ENCODE assay signal across 8 cellular contexts in the genomic region with DNA sequence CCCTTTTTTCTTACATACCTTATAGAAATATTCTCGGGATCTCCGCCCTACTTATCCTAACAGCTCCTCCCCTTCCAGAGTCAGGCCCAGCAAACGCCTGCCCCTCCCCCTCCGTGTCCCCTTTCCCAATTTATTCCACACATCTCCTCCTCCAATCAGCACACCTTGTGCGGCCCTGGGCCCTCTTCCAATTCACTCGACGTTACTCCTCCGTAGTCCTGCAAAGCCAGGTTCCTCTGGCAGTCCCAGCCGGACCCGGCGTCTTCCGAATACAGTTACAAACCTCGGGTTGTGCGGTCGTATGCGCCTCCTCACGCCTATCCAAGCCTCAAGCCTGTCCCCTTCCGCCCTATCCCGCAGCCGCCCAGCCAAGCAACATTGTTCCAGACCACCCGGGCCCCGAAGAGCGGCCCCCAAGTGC. TPM values are rescaled to one million over a fixed set of nuclear protein-coding genes. Genes with fewer than 3 reads are reported as not detected.
A peak's percentile ranks its signal among the peaks of the same experiment; 100 is the strongest.
DNase-seq lines count a peak whose midpoint lies in the region; ATAC-seq, FAIRE-seq and TF ChIP-seq lines count a peak whose summit lies in the region.

No MANE protein-coding gene starts in this region.

- peak; percentile 78 for DNase-seq in A673 (ENCODE audit: low spot score)
- DNase-seq in GM12864 (ENCODE audit: low read depth) = no peak
- DNase-seq in NCI-H2196 (lab: John Stamatoyannopoulos, UW; ENCODE audit: unreplicated experiment) = peak; percentile 61
- peak; percentile 42 to 71 (median 55) for DNase-seq in adrenal gland
- peak; percentile 75 for DNase-seq in hepatocyte (ENCODE audit: low spot score)
- no peak for DNase-seq in D721Med (ENCODE audit: insufficient read length, low spot score)

- TF ChIP-seq CTCF in A673 (conservative IDR thresholded peaks at IDR 0.05; ENCODE audit: low read depth, low read length) (no peak), GM12864 (IDR thresholded peaks at IDR 0.05; ENCODE audit: low read depth, low read length, missing control alignments) (no peak), adrenal gland (IDR thresholded peaks at IDR 0.05) (no peak), hepatocyte (IDR thresholded peaks at IDR 0.05; ENCODE audit: poor library complexity) (no peak), D721Med (IDR thresholded peaks at IDR 0.05; ENCODE audit: insufficient read depth, missing control alignments) (no peak)

- no peak for ATAC-seq in GM21381 (IDR thresholded peaks at IDR 0.05; ENCODE audit: unreplicated experiment)

- 0 to 2% (median 1%) methylated on average over 16 to 23 of the region's 23 CpGs for WGBS in adrenal gland, 4 donors
- 2% methylated on average over 22 of the region's 23 CpGs for WGBS in hepatocyte (ENCODE audit: low lambda C conversion rate, missing lambda C conversion rate)

- H3K9me2 ChIP-seq in hepatocyte (replicated peaks; ENCODE audit: insufficient read depth) = no peaks in the 10 kb centered on the region

- peak overlapping the region; percentile 85 for H2AFZ ChIP-seq in hepatocyte

- H3K4me1 ChIP-seq in A673 (ENCODE audit: insufficient read depth, low read length, poor library complexity, severe bottlenecking) = peaks cover 6% of the 10 kb centered on the region
- peaks cover 0 to 18% of the 10 kb centered on the region in 2 donors for H3K4me1 ChIP-seq in adrenal gland (replicated peaks in 1 of 2)
- peaks cover 7% of the 10 kb centered on the region for H3K4me1 ChIP-seq in hepatocyte (ENCODE audit: insufficient read depth)
- no peaks in the 10 kb centered on the region for H3K4me1 ChIP-seq in rectal smooth muscle tissue (ENCODE audit: control insufficient read depth, insufficient read depth, low read length)

- peak overlapping the region; percentile 83 for H3K4me3 ChIP-seq in A673 (ENCODE audit: low read depth, low read length, poor library complexity, severe bottlenecking)
- H3K4me3 ChIP-seq in GM12864 (ENCODE audit: low read depth, low read length) = peak overlapping the region; percentile 95
- peak overlapping the region; percentile 35 to 95 (median 79) for H3K4me3 ChIP-seq in adrenal gland
- H3K4me3 ChIP-seq in hepatocyte = peak overlapping the region; percentile 90
- peak overlapping the region; percentile 92 for H3K4me3 ChIP-seq in rectal smooth muscle tissue (ENCODE audit: low read length)

- H3K27ac ChIP-seq in A673 (ENCODE audit: low read depth, low read length, poor library complexity, severe bottlenecking) = peak overlapping the region; percentile 93
- peak overlapping the region; percentile 65 to 86 (median 77) for H3K27ac ChIP-seq in adrenal gland
- peak overlapping the region; percentile 95 for H3K27ac ChIP-seq in hepatocyte
- H3K27ac ChIP-seq in rectal smooth muscle tissue (ENCODE audit: low read depth, low read length) = peak overlapping the region; percentile 89

- no TSS peak for BruUV-seq in A673 (replicated peaks; lab: Mats Ljungman, UMichigan)

- no peak for TF ChIP-seq POLR2A in adrenal gland (IDR thresholded peaks at IDR 0.05)

- CTCF ChIA-PET in A673 (lab: Charles Lee) = interaction anchor here (1.0 to 1.1 kb wide), 2 partner anchors 12 to 78 kb away, joined by 3 read pairs; no protein-coding TSS in a partner anchor

- H4K20me1 ChIP-seq in hepatocyte (ENCODE audit: insufficient read depth, poor library complexity, severe bottlenecking) = peaks cover 34% of the 10 kb centered on the region

- POLR2A ChIA-PET in A673 (lab: Charles Lee; ENCODE audit: low non-redundant PET) = interaction anchor here (0.6 kb wide), 2 partner anchors 13 to 49 kb away, joined by 3 read pairs; no protein-coding TSS in a partner anchor

- peaks cover 2% of the 10 kb centered on the region for H3K36me3 ChIP-seq in A673 (ENCODE audit: insufficient read depth, low read length, poor library complexity, severe bottlenecking)
- H3K36me3 ChIP-seq in adrenal gland (replicated peaks in 1 of 2) = no peaks in the 10 kb centered on the region
- no peaks in the 10 kb centered on the region for H3K36me3 ChIP-seq in hepatocyte (replicated peaks; ENCODE audit: insufficient read depth, low read depth)
- H3K36me3 ChIP-seq in rectal smooth muscle tissue (ENCODE audit: control insufficient read depth, insufficient read depth, low read length) = no peaks in the 10 kb centered on the region

- no peak for FAIRE-seq in D721Med (lab: Jason Lieb, UNC)

- peak overlapping the region; percentile 88 for H3K4me2 ChIP-seq in hepatocyte

- intact Hi-C loops in A673 (cut with micrococcal nuclease; ENCODE audit: unreplicated experiment) = no loop called here
- intact Hi-C loops in adrenal gland (cut with DNase I) = no loop called here

- H3K79me2 ChIP-seq in hepatocyte = peaks cover 52% of the 10 kb centered on the region

- no peaks in the 10 kb centered on the region for H3K27me3 ChIP-seq in A673 (replicated peaks; ENCODE audit: insufficient read depth, low read depth, low read length, poor library complexity)
- no peaks in the 10 kb centered on the region for H3K27me3 ChIP-seq in adrenal gland
- H3K27me3 ChIP-seq in hepatocyte = no peaks in the 10 kb centered on the region
- H3K27me3 ChIP-seq in rectal smooth muscle tissue (ENCODE audit: control insufficient read depth, insufficient read depth, low read length) = no peaks in the 10 kb centered on the region

- H3K9ac ChIP-seq in rectal smooth muscle tissue (ENCODE audit: low read length) = peak overlapping the region; percentile 40

- no peaks in the 10 kb centered on the region for H3K9me3 ChIP-seq in A673 (ENCODE audit: low read depth, low read length, poor library complexity, severe bottlenecking)
- H3K9me3 ChIP-seq in adrenal gland (replicated peaks in 1 of 3) = no peaks in the 10 kb centered on the region
- no peaks in the 10 kb centered on the region for H3K9me3 ChIP-seq in hepatocyte (ENCODE audit: low read depth)

RNA-seq across cellular contexts. Expression of a gene that starts 0.7 kb away (rescaled TPM):
- total RNA-seq in A673 (2021) (121 and 139 TPM in 2 replicates), adrenal gland (10 to 100 TPM; 28.5 to 56.3 (median 37.7) TPM), hepatocyte (49.0 and 57.0 TPM in 2 replicates)
- polyA plus RNA-seq in adrenal gland (10 to 100 TPM; 13.2 to 49.9 (median 28.6) TPM), hepatocyte (20.7 and 23.5 TPM in 2 replicates)

RNA-seq across cellular contexts. Expression of a gene that starts 7.0 kb away (rescaled TPM):
- total RNA-seq in A673 (2021) (25.1 and 27.6 TPM in 2 replicates), adrenal gland (10 to 100 TPM in 7 of 8 donors, 1 to 10 TPM in 1; 6.7 to 29.9 (median 19.0) TPM), hepatocyte (11.3 and 12.4 TPM in 2 replicates)
- polyA plus RNA-seq in adrenal gland (10 to 100 TPM in 2 of 3 donors, 1 to 10 TPM in 1; 8.9 to 12.9 (median 12.9) TPM), hepatocyte (9.2 and 13.2 TPM in 2 replicates)

RNA-seq across cellular contexts. Expression of a gene that starts 52.4 kb away (rescaled TPM):
- total RNA-seq in A673 (2021) (149 and 168 TPM in 2 replicates), adrenal gland (100 to 1,000 TPM; 150 to 432 (median 283) TPM), hepatocyte (82.0 and 86.4 TPM in 2 replicates)
- polyA plus RNA-seq in adrenal gland (100 to 1,000 TPM in 2 of 3 donors, 10 to 100 TPM in 1; 77.9 to 403 (median 164) TPM), hepatocyte (35.3 and 42.4 TPM in 2 replicates)

Comparison
In these comparisons a context has a peak if more than half of its experiments do, and no peak if none do; other contexts are left out.
1. DNase-seq: peak in A673 (single experiment), NCI-H2196 (single experiment), adrenal gland (7 of 7) and hepatocyte (single experiment); none in GM12864 (single experiment) and D721Med (single experiment).
2. Peak in every context shown above with its lines, with median percentiles within 50 percentile points of each other: H3K27ac ChIP-seq and H3K4me3 ChIP-seq.